Comparison of ENCODE assay signal across 19 cellular contexts in genomic region chr20:44592366-44592765, GRCh38.
"Had no signal": no experiment of that assay in that cellular context is flagged by ENCODE, and none has a peak within 500 bp of the region (broad histone marks: within the 10 kb centered on the region; RNA-seq: fewer than 3 reads in every experiment).

No MANE protein-coding gene starts in this region.

- H3K27ac Mint-ChIP-seq: activated CD4-positive, alpha-beta memory T cell treated with anti-CD3 and anti-CD28 coated beads, Interleukin-2, amount 10 ng/mL, durations not matched to agents 7 days and 5 days; activated naive CD8-positive, alpha-beta T cell; activated T-cell treated with anti-CD3 and anti-CD28 coated beads, Interleukin-2, amount 50 U/mL, for 72 hours; neural progenitor cell; type B pancreatic cell had no signal

- H3K36me3 ChIP-seq: colonic mucosa, neural progenitor cell had no signal

- H3K4me3 Mint-ChIP-seq: activated CD4-positive, alpha-beta memory T cell treated with anti-CD3 and anti-CD28 coated beads, Interleukin-2, amount 10 ng/mL, durations not matched to agents 7 days and 5 days; activated naive CD8-positive, alpha-beta T cell; activated T-cell treated with anti-CD3 and anti-CD28 coated beads, Interleukin-2, amount 50 U/mL, for 72 hours; immature natural killer cell; neural progenitor cell; type B pancreatic cell had no signal

- H3K4me3 ChIP-seq: colonic mucosa, neural progenitor cell had no signal

- H3K4me1 ChIP-seq: colonic mucosa, neural progenitor cell, parathyroid adenoma had no signal

- ATAC-seq: activated T-cell treated with anti-CD3 and anti-CD28 coated beads, Interleukin-2, amount 50 U/mL, for 72 hours; esophagus mucosa; left colon had no signal

- H3K27me3 ChIP-seq: colonic mucosa, neural progenitor cell had no signal

- H3K9me3 ChIP-seq: colonic mucosa had no signal

- H3K36me3 Mint-ChIP-seq: activated naive CD8-positive, alpha-beta T cell; immature natural killer cell had no signal

- H3K9me3 Mint-ChIP-seq: activated CD4-positive, alpha-beta memory T cell treated with anti-CD3 and anti-CD28 coated beads, Interleukin-2, amount 10 ng/mL, durations not matched to agents 7 days and 5 days; activated T-cell treated with anti-CD3 and anti-CD28 coated beads, Interleukin-2, amount 50 U/mL, for 72 hours; immature natural killer cell; neural progenitor cell; type B pancreatic cell had no signal

- H3K4me1 Mint-ChIP-seq: activated CD4-positive, alpha-beta memory T cell treated with anti-CD3 and anti-CD28 coated beads, Interleukin-2, amount 10 ng/mL, durations not matched to agents 7 days and 5 days; immature natural killer cell had no signal

- DNase-seq: activated CD4-positive, alpha-beta memory T cell treated with anti-CD3 and anti-CD28 coated beads, Interleukin-2, amount 10 ng/mL, durations not matched to agents 7 days and 5 days; activated CD4-positive, alpha-beta T cell treated with anti-CD3 and anti-CD28 coated beads for 4 hours; activated gamma-delta T cell treated with Interleukin-2 at 50 U/mL for 16 hours; activated T-cell treated with anti-CD3 and anti-CD28 coated beads, Interleukin-2, amount 50 U/mL, for 72 hours; amniotic stem cell; central memory CD4-positive, alpha-beta T cell; colonic mucosa; glutamatergic neuron; immature natural killer cell; left colon; stimulated activated CD4-positive, alpha-beta T cell treated with anti-CD3 and anti-CD28 coated beads, Interleukin-15, amount 100 ng/mL, for 24 hours; stimulated activated CD4-positive, alpha-beta T cell treated with anti-CD3 and anti-CD28 coated beads, Interleukin-4, amount 100 ng/mL, for 1 hour; stimulated activated naive CD4-positive, alpha-beta T cell; T-helper 2 cell had no signal

- H3K27me3 Mint-ChIP-seq: activated CD4-positive, alpha-beta memory T cell treated with anti-CD3 and anti-CD28 coated beads, Interleukin-2, amount 10 ng/mL, durations not matched to agents 7 days and 5 days; activated naive CD8-positive, alpha-beta T cell; type B pancreatic cell had no signal

- H3K27ac ChIP-seq: colonic mucosa, neural progenitor cell, parathyroid adenoma had no signal
